7 cellular contexts compared by ENCODE assay signal in the genomic region with DNA sequence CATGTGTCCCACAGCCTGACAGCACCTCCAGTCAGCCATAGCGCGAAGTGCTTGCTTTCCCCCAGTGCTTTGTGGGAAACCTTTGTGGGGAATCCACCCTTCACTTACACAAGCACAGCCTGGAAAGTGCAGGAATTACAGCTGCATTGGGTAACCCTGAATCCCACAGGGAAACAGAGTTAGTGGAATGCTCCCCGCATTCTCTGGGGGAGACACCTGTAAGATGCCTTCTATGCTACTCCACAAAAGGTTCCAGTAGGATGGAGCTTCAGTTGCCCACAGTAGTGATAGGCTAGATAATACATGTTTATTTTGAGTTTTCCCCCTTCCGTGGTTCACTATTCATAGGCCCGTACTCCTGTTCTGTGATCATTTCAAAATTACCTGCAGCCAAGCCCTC.
"Had no signal": no experiment of that assay in that cellular context is flagged by ENCODE, and none has a peak within 500 bp of the region (broad histone marks: within the 10 kb centered on the region; RNA-seq: fewer than 3 reads in every experiment).

No MANE protein-coding gene starts in this region.

- H3K4me1 ChIP-seq: breast epithelium, foreskin keratinocyte had no signal

- H3K36me3 ChIP-seq: breast epithelium, transverse colon had no signal

- H3K27ac ChIP-seq: breast epithelium, foreskin keratinocyte, transverse colon had no signal

- ATAC-seq: foreskin keratinocyte had no signal

- DNase-seq: activated CD4-positive, CD25-positive, alpha-beta regulatory T cell treated with anti-CD3 and anti-CD28 coated beads, Interleukin-2, amount 50 U/mL, for 72 hours; activated naive CD4-positive, alpha-beta T cell treated with Interleukin-2 at 50 U/mL for 16 hours; aorta; foreskin keratinocyte; retina; transverse colon had no signal

- H3K27me3 ChIP-seq: breast epithelium, foreskin keratinocyte, transverse colon had no signal

- H3K4me3 ChIP-seq: breast epithelium, transverse colon had no signal

- H3K9me3 ChIP-seq: breast epithelium, transverse colon had no signal
